8 cellular contexts compared by ENCODE assay signal in the genomic region with DNA sequence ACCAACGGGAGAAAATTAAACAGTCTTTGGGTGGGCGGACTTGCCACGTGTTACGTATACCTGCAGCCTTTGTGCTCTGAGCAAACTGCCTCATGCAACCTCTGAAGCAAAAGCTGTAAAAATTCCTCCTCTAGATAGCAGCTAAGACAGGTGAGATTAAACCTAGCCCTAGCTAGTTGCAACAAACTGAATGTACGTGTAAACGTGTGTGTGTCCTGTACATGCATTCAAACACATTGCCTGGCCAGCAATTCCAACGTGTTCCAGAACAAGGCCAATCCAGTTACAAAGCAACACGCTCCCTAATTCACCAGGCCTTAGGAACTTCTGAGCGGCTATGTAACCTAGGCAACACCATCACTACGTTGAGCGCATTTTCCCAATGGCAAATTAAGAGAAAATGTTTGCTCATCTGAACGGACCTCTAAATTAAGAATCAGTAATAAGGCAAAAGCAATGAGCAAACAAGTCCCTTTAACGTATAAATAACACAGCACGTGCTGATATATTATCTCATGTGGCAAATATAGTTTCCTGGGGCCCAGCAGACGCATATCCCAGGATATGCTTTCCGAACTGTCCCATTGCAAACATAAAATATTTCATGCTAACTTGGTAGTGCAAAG. TPM values are rescaled to one million over a fixed set of nuclear protein-coding genes. Genes with fewer than 3 reads are reported as not detected.
DNase-seq lines count a peak whose midpoint lies in the region; ATAC-seq and TF ChIP-seq lines count a peak whose summit lies in the region.

No MANE protein-coding gene starts in this region.

- no peaks in the 10 kb centered on the region for H3F3A ChIP-seq in GM23248 (ENCODE audit: insufficient read depth)

- no peaks in the 10 kb centered on the region for H3K9me3 ChIP-seq in GM23248 (ENCODE audit: low read depth)
- no peaks in the 10 kb centered on the region for H3K9me3 ChIP-seq in right cardiac atrium (ENCODE audit: control insufficient read depth, low read length)
- no peaks in the 10 kb centered on the region for H3K9me3 ChIP-seq in psoas muscle

- H3K4me2 ChIP-seq in GM23248 (ENCODE audit: unreplicated experiment): peak overlapping the region; percentile 91

- H3K36me3 ChIP-seq in GM23248 (ENCODE audit: low read depth) (peaks cover 10% of the 10 kb centered on the region), psoas muscle (ENCODE audit: insufficient read depth in 1 of 2, low read depth in 1 of 2) (peaks cover 4 to 38% of the 10 kb centered on the region in 2 donors)

- intact Hi-C loops in right cardiac atrium (cut with DNase I): loop anchor here in 3 of 4 donors (10.0 kb wide), 3 partner anchors 452 to 722 kb away; no protein-coding TSS in a partner anchor
- intact Hi-C loops in psoas muscle (cut with DNase I): loop anchor here in 1 of 2 donors (5.0 to 10.0 kb wide), 3 partner anchors 45 to 722 kb away; no protein-coding TSS in a partner anchor

- peak overlapping the region; percentile 93 for H3K9ac ChIP-seq in GM23248

- DNase-seq in ELF-1 (ENCODE audit: low read depth, low spot score) (peak; percentile 64), GM23248 (peak; percentile 75), NCI-H1417 (lab: John Stamatoyannopoulos, UW) (peak in 2 of 3 experiments; percentile 51 to 77), right cardiac atrium (no peak), psoas muscle (no peak), NCI-H2029 treated with DMSO at 0.1 percent for 48 hours (lab: John Stamatoyannopoulos, UW) (no peak)

- in situ Hi-C loops in GM23248 (cut with MboI): no loop called here

- no peak for TF ChIP-seq CTCF in psoas muscle (IDR thresholded peaks at IDR 0.05)

- no peaks in the 10 kb centered on the region for H4K20me1 ChIP-seq in GM23248 (ENCODE audit: insufficient read depth)

- H3K27me3 ChIP-seq in GM23248 (replicated peaks; ENCODE audit: insufficient read depth) (no peaks in the 10 kb centered on the region), right cardiac atrium (ENCODE audit: control insufficient read depth, insufficient read depth) (no peaks in the 10 kb centered on the region), psoas muscle (ENCODE audit: insufficient read depth in 3 of 3, low read length in 2 of 3) (no peaks in the 10 kb centered on the region)

- H3K4me3 ChIP-seq in GM23248 (peak overlapping the region; percentile 90), right cardiac atrium (ENCODE audit: low read length) (peak overlapping the region; percentile 88), psoas muscle (peak overlapping the region; percentile 98)

- H3K4me1 ChIP-seq in GM23248 (ENCODE audit: insufficient read depth): peaks cover 10% of the 10 kb centered on the region
- peaks cover 4% of the 10 kb centered on the region for H3K4me1 ChIP-seq in right cardiac atrium (ENCODE audit: control insufficient read depth, insufficient read depth, low read length)
- peaks cover 19% of the 10 kb centered on the region for H3K4me1 ChIP-seq in psoas muscle

- 10 to 13% methylated on average over 16 of the region's 16 CpGs for WGBS in GM23248 (ENCODE audit: low coverage in 1 of 2, low lambda C conversion rate in 2 of 2, missing lambda C conversion rate in 2 of 2), 2 experiments
- WGBS in adipose tissue, 3 donors: 7 to 19% (median 17%) methylated on average over 16 of the region's 16 CpGs
- 18% methylated on average over 16 of the region's 16 CpGs for WGBS in right cardiac atrium
- WGBS in psoas muscle, 3 donors: 11 to 12% (median 12%) methylated on average over 16 of the region's 16 CpGs

- peaks cover 28% of the 10 kb centered on the region for H3K79me2 ChIP-seq in GM23248 (ENCODE audit: insufficient read depth)

- no peaks in the 10 kb centered on the region for H3K9me2 ChIP-seq in GM23248 (ENCODE audit: insufficient read depth)

- peak overlapping the region; percentile 91 for H2AFZ ChIP-seq in GM23248

- peak overlapping the region; percentile 90 for H3K27ac ChIP-seq in GM23248
- H3K27ac ChIP-seq in adipose tissue (ENCODE audit: low read depth, low read length): peak overlapping the region; percentile 31
- peak overlapping the region; percentile 88 for H3K27ac ChIP-seq in right cardiac atrium (ENCODE audit: low read length)
- peak overlapping the region; percentile 96 for H3K27ac ChIP-seq in psoas muscle

- ATAC-seq in right cardiac atrium (peak; percentile 31 to 39), psoas muscle (peak in 3 of 4 donors; percentile 31 to 66 (median 44)), GM21717 (IDR thresholded peaks at IDR 0.05; ENCODE audit: unreplicated experiment) (no peak)

RNA-seq across cellular contexts. Expression of gene PPID, which starts 0.8 kb away (rescaled TPM):
- 19.2 and 29.1 TPM in 2 replicates for total RNA-seq in GM23248 (2014; rRNA removed; shearing (Covaris generic))
- polyA plus RNA-seq in GM23248 (2016; fragmentation: Nextera tagmentation; extraction: Ambion mirVana) (37.0 and 41.0 TPM in 2 replicates), adipose tissue (10 to 100 TPM; 16.1 to 30.8 (median 18.3) TPM), right cardiac atrium (39.9 TPM), psoas muscle (100 to 1,000 TPM in 1 of 3 donors, 10 to 100 TPM in 2; 49.8 to 162 (median 72.5) TPM)
- total RNA-seq in right cardiac atrium (10 to 100 TPM; 19.2 to 38.3 (median 28.0) TPM), psoas muscle (10 to 100 TPM; 35.1 to 68.1 (median 51.0) TPM)

RNA-seq across cellular contexts. Expression of gene FNIP2, which starts 46.4 kb away (rescaled TPM):
- 14.4 and 22.4 TPM in 2 replicates for total RNA-seq in GM23248 (2014; rRNA removed; shearing (Covaris generic))
- polyA plus RNA-seq in GM23248 (2016; fragmentation: Nextera tagmentation; extraction: Ambion mirVana) (1.8 TPM in 2 replicates), adipose tissue (10 to 100 TPM in 1 of 3 donors, 1 to 10 TPM in 2; 7.3 to 23.7 (median 9.6) TPM), right cardiac atrium (16.4 TPM), psoas muscle (10 to 100 TPM; 15.6 to 33.3 (median 19.1) TPM)
- total RNA-seq in right cardiac atrium (10 to 100 TPM; 37.0 to 59.5 (median 48.3) TPM), psoas muscle (10 to 100 TPM; 31.5 to 92.1 (median 53.4) TPM)

RNA-seq across cellular contexts. Expression of gene ETFDH, which starts 50.3 kb away (rescaled TPM):
- total RNA-seq in GM23248 (2014; rRNA removed; shearing (Covaris generic)): 18.5 and 26.4 TPM in 2 replicates
- 24.1 and 25.6 TPM in 2 replicates for polyA plus RNA-seq in GM23248 (2016; fragmentation: Nextera tagmentation; extraction: Ambion mirVana)
- polyA plus RNA-seq in adipose tissue: 10 to 100 TPM; 17.0 to 51.7 (median 31.3) TPM
- 100 to 1,000 TPM; 119 to 152 (median 146) TPM for total RNA-seq in right cardiac atrium
- polyA plus RNA-seq in right cardiac atrium: 204 TPM
- 100 to 1,000 TPM in 3 of 4 donors, 10 to 100 TPM in 1; 80.0 to 154 (median 132) TPM for total RNA-seq in psoas muscle
- polyA plus RNA-seq in psoas muscle: 10 to 100 TPM; 60.4 to 91.0 (median 78.6) TPM

RNA-seq across cellular contexts. Expression of gene C4orf46, which starts 50.7 kb away (rescaled TPM):
- 12.4 and 19.5 TPM in 2 replicates for total RNA-seq in GM23248 (2014; rRNA removed; shearing (Covaris generic))
- polyA plus RNA-seq in GM23248 (2016; fragmentation: Nextera tagmentation; extraction: Ambion mirVana) (13.3 and 14.1 TPM in 2 replicates), adipose tissue (1 to 10 TPM; 1.5 to 4.4 (median 1.5) TPM), right cardiac atrium (3.3 TPM), psoas muscle (1 to 10 TPM in 2 of 3 donors, under 1 TPM in 1; 0.59 to 2.1 (median 1.4) TPM)
- total RNA-seq in right cardiac atrium (1 to 10 TPM; 2.6 to 4.2 (median 3.8) TPM), psoas muscle (1 to 10 TPM in 3 of 4 donors, under 1 TPM in 1; 0.57 to 4.5 (median 2.5) TPM)

Comparison
In these comparisons a context has a peak if more than half of its experiments do, and no peak if none do; other contexts are left out.
1. DNase-seq: peak in ELF-1 (single experiment), GM23248 (single experiment) and NCI-H1417 (2 of 3); none in right cardiac atrium (0 of 3), psoas muscle (0 of 2) and NCI-H2029 treated with DMSO at 0.1 percent for 48 hours (single experiment).
2. H3K27ac ChIP-seq: peak in every context shown above with its lines; median percentile 96 in psoas muscle; 90 in GM23248; 88 in right cardiac atrium; 31 in adipose tissue.
3. Peak in every context shown above with its lines, with median percentiles within 50 percentile points of each other: H3K4me3 ChIP-seq.